ENCODE assay signal across 1 cellular context in the genomic region with DNA sequence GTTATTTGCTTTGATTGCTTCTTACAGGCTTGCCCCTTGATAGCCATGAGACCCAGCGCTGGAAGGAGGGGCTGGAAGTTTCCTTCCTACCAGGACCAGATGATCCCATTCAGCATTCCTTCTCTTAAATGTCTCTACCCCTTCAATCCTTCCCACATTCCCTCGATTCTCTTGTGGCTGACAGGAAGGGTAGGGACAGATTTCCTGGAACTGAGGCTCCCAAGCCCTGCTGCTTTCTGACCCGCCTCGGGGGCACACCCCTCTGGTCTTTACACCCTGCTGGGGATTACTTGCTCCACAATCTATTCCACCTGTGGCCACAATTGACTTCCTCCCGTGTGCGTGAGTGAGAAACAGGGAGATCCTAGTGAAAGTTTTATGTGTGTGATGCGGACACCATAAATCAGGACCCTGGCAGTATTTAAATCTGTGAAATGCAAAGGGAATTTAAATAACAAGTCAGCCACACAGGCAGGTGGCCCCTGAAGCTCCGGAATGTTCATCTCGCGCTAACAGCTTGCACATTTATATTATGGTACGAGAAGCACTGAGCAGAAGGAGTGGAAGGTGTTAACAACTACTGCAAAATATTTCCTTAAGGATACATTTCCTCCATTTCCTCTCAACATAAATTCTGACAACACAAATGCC.
TF ChIP-seq lines count a peak whose summit lies in the region.

No MANE protein-coding gene starts in this region.

TF ChIP-seq in GM23338, 12 proteins besides CTCF, POLR2A, EP300 and RAD21 (continued from another document):
- no peak for TF ChIP-seq ZNF462 (CRISPR knock-in tag; IDR thresholded peaks at IDR 0.05)
